Comparison of ENCODE assay signal across 19 cellular contexts in the genomic region with DNA sequence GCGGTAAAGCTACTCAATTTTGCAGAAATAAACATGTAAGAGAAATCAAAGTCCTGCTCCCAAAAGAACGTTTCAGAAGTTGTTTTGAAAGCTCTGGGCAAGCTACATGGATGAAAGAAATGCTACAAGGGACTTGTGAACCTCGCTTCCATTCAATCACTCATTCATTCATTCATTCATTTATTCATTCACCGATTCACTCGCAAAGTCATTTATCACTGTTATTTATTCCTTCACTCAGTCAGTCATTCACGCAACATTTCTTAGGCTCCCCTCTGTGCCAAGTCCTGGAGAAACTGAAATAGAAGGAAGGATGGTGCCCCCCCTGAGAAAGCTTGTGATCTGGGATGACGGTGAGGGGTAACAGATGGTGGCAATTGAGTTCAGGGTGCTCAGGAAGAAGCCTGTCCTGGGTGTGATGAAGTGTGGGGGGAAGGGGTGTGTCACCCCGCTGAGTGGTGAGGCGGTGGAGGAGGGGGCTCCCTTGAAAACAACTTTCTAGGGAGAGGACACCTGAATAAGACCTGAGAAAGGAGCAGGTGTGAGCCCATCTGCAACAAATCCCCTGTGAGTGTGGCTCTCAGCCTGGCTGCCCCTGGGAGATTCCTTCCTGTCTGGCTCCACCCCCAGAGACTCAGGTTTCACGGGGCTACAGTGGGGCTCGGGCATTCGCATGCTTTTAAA. TPM values are rescaled to one million over a fixed set of nuclear protein-coding genes. Genes with fewer than 3 reads are reported as not detected.
DNase-seq lines count a peak whose midpoint lies in the region; ATAC-seq and TF ChIP-seq lines count a peak whose summit lies in the region.
"Had no signal": no experiment of that assay in that cellular context is flagged by ENCODE, and none has a peak within 500 bp of the region (broad histone marks: within the 10 kb centered on the region; RNA-seq: fewer than 3 reads in every experiment).

No MANE protein-coding gene starts in this region.

- no peaks in the 10 kb centered on the region for H3F3A ChIP-seq in SK-N-SH (replicated peaks; ENCODE audit: insufficient read depth)

- no peak overlapping the region for H2AFZ ChIP-seq in SK-N-SH (ENCODE audit: low read depth)

- no peak overlapping the region for H3K4me2 ChIP-seq in SK-N-SH

- no peak for TF ChIP-seq CTCF in SK-N-SH (IDR thresholded peaks at IDR 0.05)
- TF ChIP-seq CTCF in choroid plexus epithelial cell (conservative IDR thresholded peaks at IDR 0.05; ENCODE audit: low read depth, low read length) = no peak
- no peak for TF ChIP-seq CTCF in thyroid gland (IDR thresholded peaks at IDR 0.05)
- TF ChIP-seq CTCF in RWPE1 (conservative IDR thresholded peaks at IDR 0.05; ENCODE audit: low read depth) = no peak
- TF ChIP-seq CTCF in sigmoid colon (IDR thresholded peaks at IDR 0.05) = no peak

- no peak for TF ChIP-seq EP300 in SK-N-SH (IDR thresholded peaks at IDR 0.05; ENCODE audit: borderline replicate concordance in 1 of 2, low read depth in 1 of 2, low read length in 1 of 2)
- no peak for TF ChIP-seq EP300 in sigmoid colon (IDR thresholded peaks at IDR 0.05)

- peak; percentile 76; the same call in 2 of the 3 replicates for ATAC-seq in SK-N-SH treated with all-trans-retinoic acid at 6 μM for 48 hours
- ATAC-seq: activated naive CD4-positive, alpha-beta T cell treated with anti-CD3 and anti-CD28 coated beads, Interleukin-2, amount 50 U/mL, for 72 hours; psoas muscle; Right ventricle myocardium inferior; stimulated activated memory B cell treated with anti-CD40 and anti-IgM and Interleukin-4, amounts not matched to agents 10 μg/mL and 1 μg/mL and 100 μg/mL, for 72 hours had no signal

- TF ChIP-seq POLR2A in thyroid gland (IDR thresholded peaks at IDR 0.05) (no peak), sigmoid colon (IDR thresholded peaks at IDR 0.05) (no peak)

- no peak for TF ChIP-seq RAD21 in SK-N-SH (IDR thresholded peaks at IDR 0.05; ENCODE audit: low read length)

- no peak overlapping the region for H3K27ac ChIP-seq in SK-N-SH (ENCODE audit: low read depth in 2 of 2, low read length in 1 of 2)
- H3K27ac ChIP-seq in thyroid gland = no peak overlapping the region
- no peak overlapping the region for H3K27ac ChIP-seq in RWPE1
- no peak overlapping the region for H3K27ac ChIP-seq in sigmoid colon
- H3K27ac ChIP-seq: psoas muscle had no signal

- H3K9me3 ChIP-seq in SK-N-SH (no peaks in the 10 kb centered on the region), thyroid gland (no peaks in the 10 kb centered on the region), sigmoid colon (no peaks in the 10 kb centered on the region)
- H3K9me3 ChIP-seq: psoas muscle had no signal

- H3K4me3 ChIP-seq in SK-N-SH (ENCODE audit: low read depth in 2 of 2, low read length in 1 of 2) (no peak overlapping the region), choroid plexus epithelial cell (ENCODE audit: low read depth, low read length) (no peak overlapping the region), thyroid gland (replicated peaks in 1 of 3) (no peak overlapping the region), sigmoid colon (no peak overlapping the region)
- H3K4me3 ChIP-seq: psoas muscle had no signal

- H3K9me2 ChIP-seq in SK-N-SH = no peaks in the 10 kb centered on the region

- H3K4me1 ChIP-seq in SK-N-SH (ENCODE audit: control insufficient read depth in 1 of 2, insufficient read depth in 2 of 2, low read depth in 1 of 2, low read length in 1 of 2) (no peaks in the 10 kb centered on the region; a peak in 2 of 4 replicates), thyroid gland (no peaks in the 10 kb centered on the region), sigmoid colon (no peaks in the 10 kb centered on the region)
- H3K4me1 ChIP-seq: psoas muscle had no signal

- no peak overlapping the region for H3K9ac ChIP-seq in SK-N-SH

- no peak for DNase-seq in SK-N-SH
- peak; percentile 95 for DNase-seq in NCI-H2171 (lab: John Stamatoyannopoulos, UW)
- DNase-seq in choroid plexus epithelial cell (ENCODE audit: low read depth) = peak; percentile 20
- DNase-seq in thyroid gland = peak; percentile 9 to 16
- DNase-seq in RWPE1 (ENCODE audit: low spot score) = no peak
- no peak for DNase-seq in sigmoid colon
- no peak for DNase-seq in middle frontal gyrus (ENCODE audit: extremely low spot score, low spot score)
- DNase-seq: activated CD8-positive, alpha-beta memory T cell treated with anti-CD3 and anti-CD28 coated beads, Interleukin-2, amount 50 U/mL, for 4 hours; erythroblast; hippocampal formation; IMR-90; NCI-H226; psoas muscle; stimulated activated CD4-positive, alpha-beta T cell treated with anti-CD3 and anti-CD28 coated beads, Interleukin-2, amount 100 ng/mL, for 24 hours had no signal

- WGBS in SK-N-SH (ENCODE audit: low lambda C conversion rate) = 55% methylated on average over 12 of the region's 12 CpGs
- 43% methylated on average over 12 of the region's 12 CpGs for whole genome bisulfite sequencing in thyroid gland, 2 donors
- WGBS in sigmoid colon, 2 donors = 39 to 40% methylated on average over 12 of the region's 12 CpGs

- CTCF ChIA-PET in SK-N-SH (lab: Yijun Ruan, JAX) = interaction anchor here (0.6 to 21.6 kb wide), 3 partner anchors 78 to 164 kb away, joined by 3 to 542 read pairs (median 4); no protein-coding TSS in a partner anchor
- CTCF ChIA-PET in RWPE1 (lab: Yijun Ruan, JAX) = interaction anchor here (0.7 kb wide), 1 partner anchor 156 kb away, joined by 3 read pairs; no protein-coding TSS in a partner anchor

- H3K36me3 ChIP-seq in SK-N-SH (replicated peaks in 1 of 2; ENCODE audit: control insufficient read depth in 1 of 2, insufficient read depth in 2 of 2, low read length in 1 of 2) (no peaks in the 10 kb centered on the region), thyroid gland (no peaks in the 10 kb centered on the region), sigmoid colon (no peaks in the 10 kb centered on the region)

- intact Hi-C loops in thyroid gland (cut with DNase I) (no loop called here), sigmoid colon (cut with DNase I) (no loop called here)

- H3K79me2 ChIP-seq in SK-N-SH (ENCODE audit: insufficient read depth) = no peaks in the 10 kb centered on the region

- no peaks in the 10 kb centered on the region for H4K20me1 ChIP-seq in SK-N-SH (ENCODE audit: insufficient read depth)

- H3K27me3 ChIP-seq in SK-N-SH (ENCODE audit: insufficient read depth) = no peaks in the 10 kb centered on the region
- no peaks in the 10 kb centered on the region for H3K27me3 ChIP-seq in thyroid gland
- peaks cover 0 to 10% (median 0%) of the 10 kb centered on the region in 3 donors for H3K27me3 ChIP-seq in sigmoid colon

- POLR2A ChIA-PET in SK-N-SH (lab: Yijun Ruan, JAX) = no interaction called here
- POLR2A ChIA-PET in RWPE1 (lab: Yijun Ruan, JAX; ENCODE audit: low non-redundant PET) = no interaction called here

TF ChIP-seq in SK-N-SH treated with all-trans-retinoic acid at 6 μM for 48 hours, 23 proteins besides CTCF, POLR2A, EP300 and RAD21 (continues in another document):
- TF ChIP-seq ZFP3 (CRISPR knock-in tag; IDR thresholded peaks at IDR 0.05) = no peak
- no peak for TF ChIP-seq ISL1 (CRISPR knock-in tag; IDR thresholded peaks at IDR 0.05)
- no peak for TF ChIP-seq RARB (CRISPR knock-in tag; IDR thresholded peaks at IDR 0.05)
- TF ChIP-seq ZNF8 (CRISPR knock-in tag; IDR thresholded peaks at IDR 0.05) = no peak
- TF ChIP-seq PPARA (CRISPR knock-in tag; IDR thresholded peaks at IDR 0.05; ENCODE audit: borderline replicate concordance) = no peak
- TF ChIP-seq, protein P1, sequence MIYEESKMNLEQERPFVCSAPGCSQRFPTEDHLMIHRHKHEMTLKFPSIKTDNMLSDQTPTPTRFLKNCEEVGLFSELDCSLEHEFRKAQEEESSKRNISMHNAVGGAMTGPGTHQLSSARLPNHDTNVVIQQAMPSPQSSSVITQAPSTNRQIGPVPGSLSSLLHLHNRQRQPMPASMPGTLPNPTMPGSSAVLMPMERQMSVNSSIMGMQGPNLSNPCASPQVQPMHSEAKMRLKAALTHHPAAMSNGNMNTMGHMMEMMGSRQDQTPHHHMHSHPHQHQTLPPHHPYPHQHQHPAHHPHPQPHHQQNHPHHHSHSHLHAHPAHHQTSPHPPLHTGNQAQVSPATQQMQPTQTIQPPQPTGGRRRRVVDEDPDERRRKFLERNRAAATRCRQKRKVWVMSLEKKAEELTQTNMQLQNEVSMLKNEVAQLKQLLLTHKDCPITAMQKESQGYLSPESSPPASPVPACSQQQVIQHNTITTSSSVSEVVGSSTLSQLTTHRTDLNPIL (CRISPR knock-in tag; IDR thresholded peaks at IDR 0.05; ENCODE audit: low read depth) = no peak
- no peak for TF ChIP-seq TOX (CRISPR knock-in tag; IDR thresholded peaks at IDR 0.05; ENCODE audit: borderline replicate concordance)
- no peak for TF ChIP-seq SNAI2 (CRISPR knock-in tag; IDR thresholded peaks at IDR 0.05)
- no peak for TF ChIP-seq OSR1 (CRISPR knock-in tag; IDR thresholded peaks at IDR 0.05)
- no peak for TF ChIP-seq ZNF70 (CRISPR knock-in tag; IDR thresholded peaks at IDR 0.05)

TF ChIP-seq in SK-N-SH, 30 proteins besides CTCF, POLR2A, EP300 and RAD21 (continues in another document):
- TF ChIP-seq RCOR1 (IDR thresholded peaks at IDR 0.05; ENCODE audit: low read length) (no peak), NFIC (IDR thresholded peaks at IDR 0.05; ENCODE audit: borderline replicate concordance) (no peak), TAF1 (IDR thresholded peaks at IDR 0.05; ENCODE audit: borderline replicate concordance, low read depth, low read length) (no peak), SMC3 (IDR thresholded peaks at IDR 0.05; ENCODE audit: low read depth, low read length) (no peak), POLR2AphosphoS5 (IDR thresholded peaks at IDR 0.05; ENCODE audit: low read depth, low read length) (no peak), MEF2A (IDR thresholded peaks at IDR 0.05; ENCODE audit: borderline replicate concordance, low read depth) (no peak)
- TF ChIP-seq, protein P2, sequence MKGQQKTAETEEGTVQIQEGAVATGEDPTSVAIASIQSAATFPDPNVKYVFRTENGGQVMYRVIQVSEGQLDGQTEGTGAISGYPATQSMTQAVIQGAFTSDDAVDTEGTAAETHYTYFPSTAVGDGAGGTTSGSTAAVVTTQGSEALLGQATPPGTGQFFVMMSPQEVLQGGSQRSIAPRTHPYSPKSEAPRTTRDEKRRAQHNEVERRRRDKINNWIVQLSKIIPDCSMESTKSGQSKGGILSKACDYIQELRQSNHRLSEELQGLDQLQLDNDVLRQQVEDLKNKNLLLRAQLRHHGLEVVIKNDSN (IDR thresholded peaks at IDR 0.05; ENCODE audit: borderline replicate concordance, low read depth) = no peak
- TF ChIP-seq, protein P3, sequence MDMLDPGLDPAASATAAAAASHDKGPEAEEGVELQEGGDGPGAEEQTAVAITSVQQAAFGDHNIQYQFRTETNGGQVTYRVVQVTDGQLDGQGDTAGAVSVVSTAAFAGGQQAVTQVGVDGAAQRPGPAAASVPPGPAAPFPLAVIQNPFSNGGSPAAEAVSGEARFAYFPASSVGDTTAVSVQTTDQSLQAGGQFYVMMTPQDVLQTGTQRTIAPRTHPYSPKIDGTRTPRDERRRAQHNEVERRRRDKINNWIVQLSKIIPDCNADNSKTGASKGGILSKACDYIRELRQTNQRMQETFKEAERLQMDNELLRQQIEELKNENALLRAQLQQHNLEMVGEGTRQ (IDR thresholded peaks at IDR 0.05; ENCODE audit: borderline replicate concordance, low read depth, low read length) = no peak

RNA-seq across cellular contexts. Expression of a gene that starts 36.3 kb away (rescaled TPM):
- polyA plus RNA-seq in SK-N-SH (2012; rRNA removed) (not detected in 2 replicates), sigmoid colon (not detected)
- not detected in 2 replicates for polyA plus RNA-seq in SK-N-SH (2012; cell fraction: cytosol; rRNA removed)
- not detected in 2 replicates for polyA plus RNA-seq in SK-N-SH (2012; cell fraction: nucleus; rRNA removed)
- total RNA-seq in thyroid gland (not detected), sigmoid colon (not detected)
- total RNA-seq: activated naive CD4-positive, alpha-beta T cell treated with anti-CD3 and anti-CD28 coated beads, Interleukin-2, amount 50 U/mL, for 72 hours; IMR-90; mucosa of gallbladder; psoas muscle; Right ventricle myocardium inferior had no signal
- polyA plus RNA-seq: IMR-90 had no signal

Comparison
In these comparisons a context has a peak if more than half of its experiments do, and no peak if none do; other contexts are left out.
1. DNase-seq: peak in NCI-H2171 (single experiment), choroid plexus epithelial cell (single experiment) and thyroid gland (2 of 2); none in SK-N-SH (single experiment), RWPE1 (single experiment), sigmoid colon (single experiment) and middle frontal gyrus (single experiment).